In the genomic region with DNA sequence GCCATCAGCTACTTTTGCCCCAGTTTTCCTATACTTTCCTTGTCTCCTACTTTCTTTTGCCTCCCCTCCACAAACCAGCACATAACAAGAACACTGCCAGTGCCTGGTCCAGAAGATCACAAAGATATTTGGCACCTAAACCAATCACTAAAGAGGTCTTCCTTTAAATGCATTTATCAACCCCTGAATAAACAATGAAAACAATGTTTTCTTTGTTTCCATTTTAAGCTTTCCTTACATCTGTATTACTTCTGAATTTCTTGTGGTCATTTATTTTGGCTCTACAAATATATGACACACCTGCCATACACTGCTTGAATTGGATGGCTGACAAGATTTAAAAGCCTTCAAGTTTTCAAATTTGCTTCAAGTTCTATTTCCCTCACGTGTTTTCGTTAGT, we compare ENCODE assay signal across 28 cellular contexts.
"Had no signal": no experiment of that assay in that cellular context is flagged by ENCODE, and none has a peak within 500 bp of the region (broad histone marks: within the 10 kb centered on the region; RNA-seq: fewer than 3 reads in every experiment).

No MANE protein-coding gene starts in this region.

- H3K27me3 Mint-ChIP-seq: activated CD8-positive, alpha-beta T cell treated with anti-CD3 and anti-CD28 coated beads for 36 hours; activated naive CD8-positive, alpha-beta T cell treated with anti-CD3 and anti-CD28 coated beads, Interleukin-2, amount 10 ng/mL, durations not matched to agents 7 days and 5 days; T-helper 17 cell had no signal

- FAIRE-seq: bronchial epithelial cell, K562 had no signal

- H3K4me1 Mint-ChIP-seq: activated naive CD8-positive, alpha-beta T cell treated with anti-CD3 and anti-CD28 coated beads, Interleukin-2, amount 10 ng/mL, durations not matched to agents 7 days and 5 days had no signal

- DNase-seq: activated CD4-positive, alpha-beta T cell treated with anti-CD3 and anti-CD28 coated beads, Interleukin-2, amount 50 U/mL, for 1 hour; activated CD4-positive, CD25-positive, alpha-beta regulatory T cell; activated CD8-positive, alpha-beta memory T cell treated with anti-CD3 and anti-CD28 coated beads, Interleukin-2, amount 50 U/mL, for 48 hours; activated CD8-positive, alpha-beta T cell treated with anti-CD3 and anti-CD28 coated beads for 36 hours; activated naive CD4-positive, alpha-beta T cell treated with anti-CD3 and anti-CD28 coated beads, Interleukin-2, amount 50 U/mL, for 16 hours; activated naive CD8-positive, alpha-beta T cell treated with anti-CD3 and anti-CD28 coated beads, Interleukin-2, amount 10 ng/mL, durations not matched to agents 7 days and 5 days; activated T-cell treated with anti-CD3 and anti-CD28 coated beads, Interleukin-2, amount 50 U/mL, for 1 hour; adrenal gland; anterior cingulate cortex; body of pancreas; central memory CD4-positive, alpha-beta T cell; Karpas-422; MM.1S; NCI-H1105; NCI-H1436; NCI-H1694 treated with DMSO at 0.1 percent for 48 hours; NCI-H2029 treated with DMSO at 0.1 percent for 48 hours; NCI-H510A treated with DMSO at 0.1 percent for 48 hours; NCI-H69; NK-92 treated with Interleukin-12 subunit alpha and Interleukin-12 subunit beta, amount 100 ng/mL, for 24 hours; OCI-M1; Peyer's patch; SHP77; T-helper 17 cell; T-helper 9 cell had no signal

- H3K4me1 ChIP-seq: adrenal gland, body of pancreas, Peyer's patch, SJSA1 had no signal

- H3K9me3 ChIP-seq: adrenal gland, body of pancreas, Peyer's patch, SJSA1 had no signal

- ATAC-seq: activated CD8-positive, alpha-beta T cell treated with anti-CD3 and anti-CD28 coated beads for 36 hours; body of pancreas; K562; T-helper 17 cell had no signal

- H3K36me3 ChIP-seq: adrenal gland, Peyer's patch, SJSA1 had no signal

- H3K27ac Mint-ChIP-seq: activated CD8-positive, alpha-beta T cell treated with anti-CD3 and anti-CD28 coated beads for 36 hours; activated naive CD8-positive, alpha-beta T cell treated with anti-CD3 and anti-CD28 coated beads, Interleukin-2, amount 10 ng/mL, durations not matched to agents 7 days and 5 days; T-helper 17 cell had no signal

- H3K4me3 ChIP-seq: adrenal gland, body of pancreas, K562, Peyer's patch, SJSA1 had no signal

- H3K27ac ChIP-seq: adrenal gland, body of pancreas, Peyer's patch, SJSA1 had no signal

- H3K4me3 Mint-ChIP-seq: activated CD8-positive, alpha-beta T cell treated with anti-CD3 and anti-CD28 coated beads for 36 hours; activated naive CD8-positive, alpha-beta T cell treated with anti-CD3 and anti-CD28 coated beads, Interleukin-2, amount 10 ng/mL, durations not matched to agents 7 days and 5 days; T-helper 17 cell had no signal

- H3K27me3 ChIP-seq: adrenal gland, body of pancreas, Peyer's patch, SJSA1 had no signal
